ENCODE assay signal across 42 cellular contexts in the genomic region with DNA sequence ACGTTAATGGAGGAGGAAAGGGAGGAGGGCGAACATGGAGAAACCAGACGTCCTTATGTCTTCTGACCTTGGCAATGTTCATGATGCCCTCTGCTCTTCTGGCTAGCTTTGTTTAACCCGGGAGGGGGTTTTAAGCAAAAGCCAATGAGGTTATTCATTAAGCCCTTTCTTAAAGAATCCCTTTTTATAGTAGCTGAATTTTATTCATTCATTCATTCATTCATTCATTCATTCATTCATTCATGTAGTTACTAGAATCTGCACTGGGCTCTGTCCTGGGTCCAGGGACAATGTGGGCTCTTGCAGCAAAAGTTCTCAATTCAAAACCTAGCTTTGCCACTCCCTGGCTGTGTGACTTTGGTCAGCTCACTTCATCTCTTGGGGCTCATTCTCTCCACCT. TPM values are rescaled to one million over a fixed set of nuclear protein-coding genes. Genes with fewer than 3 reads are reported as not detected.
"Had no signal": no experiment of that assay in that cellular context is flagged by ENCODE, and none has a peak within 500 bp of the region (broad histone marks: within the 10 kb centered on the region; RNA-seq: fewer than 3 reads in every experiment).

No MANE protein-coding gene starts in this region.

- H3K4me3 Mint-ChIP-seq: activated naive CD4-positive, alpha-beta T cell treated with anti-CD3 and anti-CD28 coated beads for 36 hours; activated naive CD4-positive, alpha-beta T cell treated with anti-CD3 and anti-CD28 coated beads, Interleukin-2, amount 10 ng/mL, durations not matched to agents 7 days and 5 days; activated naive CD4-positive, alpha-beta T cell treated with anti-CD3 and anti-CD28 coated beads, Interleukin-2, amount 50 U/mL, for 24 hours; activated naive CD8-positive, alpha-beta T cell; activated naive CD8-positive, alpha-beta T cell treated with anti-CD3 and anti-CD28 coated beads for 36 hours; activated naive CD8-positive, alpha-beta T cell treated with anti-CD3 and anti-CD28 coated beads, Interleukin-2, amount 10 ng/mL, durations not matched to agents 7 days and 5 days; activated naive CD8-positive, alpha-beta T cell treated with anti-CD3 and anti-CD28 coated beads, Interleukin-2, amount 50 U/mL, for 24 hours; activated T-cell treated with anti-CD3 and anti-CD28 coated beads, Interleukin-2, amount 50 U/mL, for 24 hours; activated T-cell treated with anti-CD3 and anti-CD28 coated beads, Interleukin-2, amount 50 U/mL, for 4 hours; activated T-cell treated with anti-CD3 and anti-CD28 coated beads, Interleukin-2, amount 50 U/mL, for 72 hours; activated T-helper 1 cell treated with anti-CD3 and anti-CD28 coated beads, Interleukin-12 subunit alpha, Interleukin-12 subunit beta, Interleukin-2, Interleukin-4 antibody, amounts not matched to agents 30 ng/mL and 10 ng/mL and 1 ng/mL, durations not matched to agents 14 hours and 24 hours and 36 hours; brain; central memory CD8-positive, alpha-beta T cell had no signal

- H3K27ac ChIP-seq: adrenal gland, ascending aorta, body of pancreas, brain microvascular endothelial cell, breast epithelium, cardiac muscle cell had no signal

- ATAC-seq: activated naive CD4-positive, alpha-beta T cell treated with anti-CD3 and anti-CD28 coated beads, Interleukin-2, amount 50 U/mL, for 72 hours; activated naive CD8-positive, alpha-beta T cell treated with anti-CD3 and anti-CD28 coated beads, Interleukin-2, amount 50 U/mL, for 24 hours; activated T-cell treated with anti-CD3 and anti-CD28 coated beads, Interleukin-2, amount 50 U/mL, for 4 hours; activated T-cell treated with anti-CD3 and anti-CD28 coated beads, Interleukin-2, amount 50 U/mL, for 72 hours; body of pancreas had no signal

- H3K36me3 Mint-ChIP-seq: activated naive CD4-positive, alpha-beta T cell treated with anti-CD3 and anti-CD28 coated beads, Interleukin-2, amount 10 ng/mL, durations not matched to agents 7 days and 5 days; activated naive CD4-positive, alpha-beta T cell treated with anti-CD3 and anti-CD28 coated beads, Interleukin-2, amount 50 U/mL, for 24 hours; activated naive CD4-positive, alpha-beta T cell treated with anti-CD3 and anti-CD28 coated beads, Interleukin-2, amount 50 U/mL, for 72 hours; activated naive CD8-positive, alpha-beta T cell; activated naive CD8-positive, alpha-beta T cell treated with anti-CD3 and anti-CD28 coated beads for 36 hours; activated naive CD8-positive, alpha-beta T cell treated with anti-CD3 and anti-CD28 coated beads, Interleukin-2, amount 10 ng/mL, durations not matched to agents 7 days and 5 days had no signal

- H3K36me3 ChIP-seq: adrenal gland, ascending aorta, brain microvascular endothelial cell, breast epithelium, cardiac muscle cell had no signal

- H3K9me3 ChIP-seq: adrenal gland, ascending aorta, body of pancreas, breast epithelium had no signal

- H3K4me3 ChIP-seq: adrenal gland, ascending aorta, body of pancreas, breast epithelium, cardiac muscle cell had no signal

- H3K27ac Mint-ChIP-seq: activated naive CD4-positive, alpha-beta T cell treated with anti-CD3 and anti-CD28 coated beads for 36 hours; activated naive CD4-positive, alpha-beta T cell treated with anti-CD3 and anti-CD28 coated beads, Interleukin-2, amount 10 ng/mL, durations not matched to agents 7 days and 5 days; activated naive CD4-positive, alpha-beta T cell treated with anti-CD3 and anti-CD28 coated beads, Interleukin-2, amount 50 U/mL, for 24 hours; activated naive CD8-positive, alpha-beta T cell; activated naive CD8-positive, alpha-beta T cell treated with anti-CD3 and anti-CD28 coated beads for 36 hours; activated naive CD8-positive, alpha-beta T cell treated with anti-CD3 and anti-CD28 coated beads, Interleukin-2, amount 10 ng/mL, durations not matched to agents 7 days and 5 days; activated naive CD8-positive, alpha-beta T cell treated with anti-CD3 and anti-CD28 coated beads, Interleukin-2, amount 50 U/mL, for 24 hours; activated T-cell treated with anti-CD3 and anti-CD28 coated beads, Interleukin-2, amount 50 U/mL, for 24 hours; activated T-cell treated with anti-CD3 and anti-CD28 coated beads, Interleukin-2, amount 50 U/mL, for 72 hours; activated T-helper 1 cell treated with anti-CD3 and anti-CD28 coated beads, Interleukin-12 subunit alpha, Interleukin-12 subunit beta, Interleukin-2, Interleukin-4 antibody, amounts not matched to agents 30 ng/mL and 10 ng/mL and 1 ng/mL, durations not matched to agents 14 hours and 24 hours and 36 hours; activated T-helper 2 cell treated with anti-CD3 and anti-CD28 coated beads, Interferon-gamma antibody, Interleukin-2, Interleukin-4, amounts not matched to agents 10 μg/mL and 5 μg/mL and 100 μg/mL, durations not matched to agents 14 hours and 24 hours and 36 hours had no signal

- DNase-seq: activated effector memory CD4-positive, alpha-beta T cell treated with anti-CD3 and anti-CD28 coated beads, Interleukin-2, amount 50 U/mL, for 16 hours; activated effector memory CD4-positive, alpha-beta T cell treated with Interleukin-2 at 50 U/mL for 16 hours; activated gamma-delta T cell; activated gamma-delta T cell treated with Interleukin-2 at 50 U/mL for 16 hours; activated naive CD4-positive, alpha-beta T cell; activated naive CD4-positive, alpha-beta T cell treated with anti-CD3 and anti-CD28 coated beads for 36 hours; activated naive CD4-positive, alpha-beta T cell treated with anti-CD3 and anti-CD28 coated beads, Interleukin-2, amount 10 ng/mL, durations not matched to agents 7 days and 5 days; activated naive CD4-positive, alpha-beta T cell treated with anti-CD3 and anti-CD28 coated beads, Interleukin-2, amount 50 U/mL, for 16 hours; activated naive CD4-positive, alpha-beta T cell treated with Interleukin-2 at 50 U/mL for 16 hours; activated naive CD8-positive, alpha-beta T cell treated with anti-CD3 and anti-CD28 coated beads for 36 hours; activated naive CD8-positive, alpha-beta T cell treated with anti-CD3 and anti-CD28 coated beads, Interleukin-2, amount 10 ng/mL, durations not matched to agents 7 days and 5 days; activated naive CD8-positive, alpha-beta T cell treated with anti-CD3 and anti-CD28 coated beads, Interleukin-2, amount 50 U/mL, for 24 hours; activated T-cell treated with anti-CD3 and anti-CD28 coated beads, Interleukin-2, amount 50 U/mL, for 1 hour; activated T-cell treated with anti-CD3 and anti-CD28 coated beads, Interleukin-2, amount 50 U/mL, for 24 hours; activated T-cell treated with anti-CD3 and anti-CD28 coated beads, Interleukin-2, amount 50 U/mL, for 4 hours; activated T-cell treated with anti-CD3 and anti-CD28 coated beads, Interleukin-2, amount 50 U/mL, for 48 hours; activated T-cell treated with anti-CD3 and anti-CD28 coated beads, Interleukin-2, amount 50 U/mL, for 72 hours; adrenal gland; amniotic stem cell; amygdala; anterior cingulate cortex; aorta; body of pancreas; brain microvascular endothelial cell; caudate nucleus; central memory CD4-positive, alpha-beta T cell; cerebellar nuclear complex had no signal

- H3K9me3 Mint-ChIP-seq: activated naive CD4-positive, alpha-beta T cell treated with anti-CD3 and anti-CD28 coated beads for 36 hours; activated naive CD4-positive, alpha-beta T cell treated with anti-CD3 and anti-CD28 coated beads, Interleukin-2, amount 10 ng/mL, durations not matched to agents 7 days and 5 days; activated naive CD4-positive, alpha-beta T cell treated with anti-CD3 and anti-CD28 coated beads, Interleukin-2, amount 50 U/mL, for 24 hours; activated naive CD4-positive, alpha-beta T cell treated with anti-CD3 and anti-CD28 coated beads, Interleukin-2, amount 50 U/mL, for 72 hours; activated naive CD8-positive, alpha-beta T cell treated with anti-CD3 and anti-CD28 coated beads for 36 hours; activated naive CD8-positive, alpha-beta T cell treated with anti-CD3 and anti-CD28 coated beads, Interleukin-2, amount 10 ng/mL, durations not matched to agents 7 days and 5 days; activated naive CD8-positive, alpha-beta T cell treated with anti-CD3 and anti-CD28 coated beads, Interleukin-2, amount 50 U/mL, for 24 hours; activated T-cell treated with anti-CD3 and anti-CD28 coated beads, Interleukin-2, amount 50 U/mL, for 24 hours; activated T-cell treated with anti-CD3 and anti-CD28 coated beads, Interleukin-2, amount 50 U/mL, for 4 hours; activated T-cell treated with anti-CD3 and anti-CD28 coated beads, Interleukin-2, amount 50 U/mL, for 72 hours; activated T-helper 1 cell treated with anti-CD3 and anti-CD28 coated beads, Interleukin-12 subunit alpha, Interleukin-12 subunit beta, Interleukin-2, Interleukin-4 antibody, amounts not matched to agents 30 ng/mL and 10 ng/mL and 1 ng/mL, durations not matched to agents 14 hours and 24 hours and 36 hours; activated T-helper 2 cell treated with anti-CD3 and anti-CD28 coated beads, Interferon-gamma antibody, Interleukin-2, Interleukin-4, amounts not matched to agents 10 μg/mL and 5 μg/mL and 100 μg/mL, durations not matched to agents 14 hours and 24 hours and 36 hours; central memory CD8-positive, alpha-beta T cell had no signal

- FAIRE-seq: astrocyte, bronchial epithelial cell had no signal

RNA-seq across cellular contexts. Expression of a gene that starts 14.0 kb away (rescaled TPM):
- total RNA-seq: activated naive CD4-positive, alpha-beta T cell treated with anti-CD3 and anti-CD28 coated beads for 36 hours; activated naive CD4-positive, alpha-beta T cell treated with anti-CD3 and anti-CD28 coated beads, Interleukin-2, amount 50 U/mL, for 72 hours; activated naive CD8-positive, alpha-beta T cell treated with anti-CD3 and anti-CD28 coated beads for 36 hours; activated naive CD8-positive, alpha-beta T cell treated with anti-CD3 and anti-CD28 coated beads, Interleukin-2, amount 10 ng/mL, durations not matched to agents 7 days and 5 days; activated T-cell treated with anti-CD3 and anti-CD28 coated beads, Interleukin-2, amount 50 U/mL, for 4 hours; activated T-helper 1 cell treated with anti-CD3 and anti-CD28 coated beads, Interleukin-12 subunit alpha, Interleukin-12 subunit beta, Interleukin-2, Interleukin-4 antibody, amounts not matched to agents 30 ng/mL and 10 ng/mL and 1 ng/mL, durations not matched to agents 14 hours and 24 hours and 36 hours; activated T-helper 2 cell treated with anti-CD3 and anti-CD28 coated beads, Interferon-gamma antibody, Interleukin-2, Interleukin-4, amounts not matched to agents 10 μg/mL and 5 μg/mL and 100 μg/mL, durations not matched to agents 14 hours and 24 hours and 36 hours; adrenal gland; aorta; ascending aorta; body of pancreas; breast epithelium; cardiac muscle cell; cardiac septum; chondrocyte had no signal
- polyA plus RNA-seq: adrenal gland, aorta, cardiac muscle cell had no signal

RNA-seq across cellular contexts. Expression of a gene that starts 35.5 kb away (rescaled TPM):
- total RNA-seq: activated naive CD4-positive, alpha-beta T cell treated with anti-CD3 and anti-CD28 coated beads for 36 hours had no signal

RNA-seq across cellular contexts. Expression of a gene that starts 54.0 kb away (rescaled TPM):
- total RNA-seq: activated naive CD4-positive, alpha-beta T cell treated with anti-CD3 and anti-CD28 coated beads for 36 hours; activated naive CD4-positive, alpha-beta T cell treated with anti-CD3 and anti-CD28 coated beads, Interleukin-2, amount 50 U/mL, for 72 hours; activated naive CD8-positive, alpha-beta T cell treated with anti-CD3 and anti-CD28 coated beads for 36 hours; activated T-cell treated with anti-CD3 and anti-CD28 coated beads, Interleukin-2, amount 50 U/mL, for 72 hours; activated T-helper 1 cell treated with anti-CD3 and anti-CD28 coated beads, Interleukin-12 subunit alpha, Interleukin-12 subunit beta, Interleukin-2, Interleukin-4 antibody, amounts not matched to agents 30 ng/mL and 10 ng/mL and 1 ng/mL, durations not matched to agents 14 hours and 24 hours and 36 hours; activated T-helper 2 cell treated with anti-CD3 and anti-CD28 coated beads, Interferon-gamma antibody, Interleukin-2, Interleukin-4, amounts not matched to agents 10 μg/mL and 5 μg/mL and 100 μg/mL, durations not matched to agents 14 hours and 24 hours and 36 hours; astrocyte; bronchial epithelial cell; cardiac muscle cell; cerebellum; chondrocyte had no signal
- polyA plus RNA-seq: cardiac muscle cell had no signal
